8 cellular contexts compared by ENCODE assay signal in genomic region chr7:141674702-141675101, GRCh38. TPM values are rescaled to one million over a fixed set of nuclear protein-coding genes. Genes with fewer than 3 reads are reported as not detected.
DNase-seq lines count a peak whose midpoint lies in the region; ATAC-seq and TF ChIP-seq lines count a peak whose summit lies in the region.

No MANE protein-coding gene starts in this region.

- in situ Hi-C loops in astrocyte of the cerebellum (cut with HindIII; ENCODE audit: low sequenced_read_pairs): no loop called here

- H3K27me3 ChIP-seq in heart left ventricle: no peaks in the 10 kb centered on the region
- no peaks in the 10 kb centered on the region for H3K27me3 ChIP-seq in spleen (replicated peaks in 1 of 7)

- intact Hi-C loops in heart left ventricle (cut with DNase I) (no loop called here), Right ventricle myocardium inferior (cut with DNase I) (no loop called here), spleen (cut with DNase I; ENCODE audit: low total_unique reads) (no loop called here)

- peaks cover 0 to 42% (median 11%) of the 10 kb centered on the region in 9 donors for H3K36me3 ChIP-seq in heart left ventricle
- H3K36me3 ChIP-seq in spleen: peaks cover 0 to 66% (median 17%) of the 10 kb centered on the region in 6 donors

- no peak overlapping the region for H3K4me3 Mint-ChIP-seq in type B pancreatic cell

- no peak for TF ChIP-seq POLR2A in heart left ventricle (IDR thresholded peaks at IDR 0.05)
- no peak for TF ChIP-seq POLR2A in spleen (IDR thresholded peaks at IDR 0.05)

- H3K27ac Mint-ChIP-seq in type B pancreatic cell: no peak overlapping the region

- ATAC-seq in heart left ventricle: peak in 3 of 4 donors; percentile 31 to 38 (median 33)
- ATAC-seq in Right ventricle myocardium inferior: no peak
- no peak for ATAC-seq in HG03025 (IDR thresholded peaks at IDR 0.05; ENCODE audit: low FRiP score, unreplicated experiment)

- DNase-seq in heart left ventricle (no peak), Right ventricle myocardium inferior (ENCODE audit: missing footprints) (no peak), astrocyte of the cerebellum (ENCODE audit: low read depth) (no peak), iPS-NIHi11 (ENCODE audit: low spot score) (peak; percentile 87), type B pancreatic cell (ENCODE audit: extremely low spot score, unreplicated experiment) (no peak), SW480 (ENCODE audit: low spot score) (no peak), spleen (no peak)

- WGBS in heart left ventricle, 4 donors: 66 to 70% (median 68%) methylated on average over 4 of the region's 4 CpGs
- WGBS in spleen, 5 donors: 76 to 84% (median 81%) methylated on average over 4 of the region's 4 CpGs

- H3K27ac ChIP-seq in heart left ventricle (peak overlapping the region; percentile 33 to 82 (median 70)), spleen (peak overlapping the region in 4 of 8 donors; percentile 25 to 63 (median 27))

- peaks cover 0 to 45% (median 6%) of the 10 kb centered on the region in 12 donors for H3K4me1 ChIP-seq in heart left ventricle
- peaks cover 0 to 27% (median 3%) of the 10 kb centered on the region in 6 donors for H3K4me1 ChIP-seq in spleen

- TF ChIP-seq CTCF in heart left ventricle (IDR thresholded peaks at IDR 0.05) (peak in 10 of 12 donors; percentile 17 to 53 (median 36)), astrocyte of the cerebellum (IDR thresholded peaks at IDR 0.05; ENCODE audit: low read depth, low read length, missing control alignments) (peak; percentile 48), type B pancreatic cell (conservative IDR thresholded peaks at IDR 0.05) (peak; percentile 76), spleen (IDR thresholded peaks at IDR 0.05 in 8 of 11, conservative IDR thresholded peaks at IDR 0.05 in 3 of 11) (peak in 4 of 11 experiments; percentile 9 to 37 (median 28))

- peaks cover 17% of the 10 kb centered on the region for H3K36me3 Mint-ChIP-seq in type B pancreatic cell

- H3K4me1 Mint-ChIP-seq in type B pancreatic cell (ENCODE audit: unreplicated experiment): no peaks in the 10 kb centered on the region

- H3K9me3 Mint-ChIP-seq in type B pancreatic cell: no peaks in the 10 kb centered on the region

- H3K4me3 ChIP-seq in heart left ventricle (peak overlapping the region in 1 of 12 donors; percentile 2), astrocyte of the cerebellum (ENCODE audit: low read depth, low read length) (no peak overlapping the region), spleen (no peak overlapping the region)

- H3K27me3 Mint-ChIP-seq in type B pancreatic cell: no peaks in the 10 kb centered on the region

- H3K9me3 ChIP-seq in heart left ventricle (peaks cover 0 to 4% (median 0%) of the 10 kb centered on the region in 12 donors), spleen (no peaks in the 10 kb centered on the region)

RNA-seq across cellular contexts. Expression of gene DENND11, which starts 27.3 kb away (rescaled TPM):
- 10 to 100 TPM in 3 of 9 donors, 1 to 10 TPM in 6; 6.7 to 15.3 (median 8.8) TPM for total RNA-seq in heart left ventricle
- 1 to 10 TPM; 3.5 to 5.8 TPM for polyA plus RNA-seq in heart left ventricle
- total RNA-seq in Right ventricle myocardium inferior: 9.1 TPM
- 17.3 and 19.8 TPM in 2 replicates for total RNA-seq in type B pancreatic cell (ENCODE audit: low replicate concordance)
- total RNA-seq in spleen: 10 to 100 TPM; 37.9 to 68.4 (median 59.3) TPM
- polyA plus RNA-seq in spleen: 10 to 100 TPM in 1 of 3 donors, 1 to 10 TPM in 2; 7.6 to 14.4 (median 7.9) TPM

RNA-seq across cellular contexts. Expression of gene WEE2, which starts 33.5 kb away (rescaled TPM):
- total RNA-seq in heart left ventricle (under 1 TPM in 1 of 9 donors, not detected in 8; 0.08 TPM), Right ventricle myocardium inferior (not detected), type B pancreatic cell (ENCODE audit: low replicate concordance) (not detected in 2 replicates), spleen (not detected)
- polyA plus RNA-seq in heart left ventricle (not detected), spleen (under 1 TPM in 1 of 3 donors, not detected in 2; 0.04 TPM)

Comparison
In these comparisons a context has a peak if more than half of its experiments do, and no peak if none do; other contexts are left out.
1. ATAC-seq: peak in heart left ventricle (3 of 4); none in Right ventricle myocardium inferior (single experiment) and HG03025 (single experiment).